ENCODE assay signal across 1 cellular context in genomic region chr18:12278153-12278764, GRCh38.
TF ChIP-seq lines count a peak whose summit lies in the region.

No MANE protein-coding gene starts in this region.

TF ChIP-seq in HEK293, 187 proteins besides CTCF, POLR2A, EP300 and RAD21 (continued from another document):
- TF ChIP-seq ELK4 (IDR thresholded peaks at IDR 0.05; ENCODE audit: borderline replicate concordance, low read depth, low read length) (no peak), WT1 (tag by site-specific recombination; IDR thresholded peaks at IDR 0.05) (no peak), PBX3 (CRISPR knock-in tag; IDR thresholded peaks at IDR 0.05) (no peak), KLF1 (tag by site-specific recombination; IDR thresholded peaks at IDR 0.05) (no peak), ZFP69B (tag by site-specific recombination; IDR thresholded peaks at IDR 0.05) (no peak)
